Comparison of ENCODE assay signal across 9 cellular contexts in genomic region chr5:43251754-43252153, GRCh38. TPM values are rescaled to one million over a fixed set of nuclear protein-coding genes. Genes with fewer than 3 reads are reported as not detected.
"Had no signal": no experiment of that assay in that cellular context is flagged by ENCODE, and none has a peak within 500 bp of the region (broad histone marks: within the 10 kb centered on the region; RNA-seq: fewer than 3 reads in every experiment).

No MANE protein-coding gene starts in this region.

- H3K9ac ChIP-seq: GM23248 had no signal

- H3K4me1 ChIP-seq: HAP-1 had no signal

- H3K27ac ChIP-seq: GM23248, HL-60 had no signal

- H3K36me3 Mint-ChIP-seq: IgD-negative memory B cell had no signal

- H3K4me3 ChIP-seq: GM23248, HAP-1 had no signal

- H3K4me1 Mint-ChIP-seq: IgD-negative memory B cell had no signal

- H3K27ac Mint-ChIP-seq: HFFc6, IgD-negative memory B cell had no signal

- H3K36me3 ChIP-seq: HAP-1 had no signal

- ATAC-seq: HCT116 had no signal

- H3K9me3 ChIP-seq: HAP-1 had no signal

- DNase-seq: GM23248, GOT3, H7, HFFc6, KG1 had no signal

- H3K4me3 Mint-ChIP-seq: HFFc6, IgD-negative memory B cell had no signal

- H2AFZ ChIP-seq: GM23248 had no signal

- H3K9me3 Mint-ChIP-seq: HFFc6 had no signal

RNA-seq across cellular contexts. Expression of gene NIM1K, which starts 59.7 kb away (rescaled TPM):
- total RNA-seq: H7 had no signal
- polyA plus RNA-seq: IgD-negative memory B cell had no signal
